15 cellular contexts compared by ENCODE assay signal in the genomic region with DNA sequence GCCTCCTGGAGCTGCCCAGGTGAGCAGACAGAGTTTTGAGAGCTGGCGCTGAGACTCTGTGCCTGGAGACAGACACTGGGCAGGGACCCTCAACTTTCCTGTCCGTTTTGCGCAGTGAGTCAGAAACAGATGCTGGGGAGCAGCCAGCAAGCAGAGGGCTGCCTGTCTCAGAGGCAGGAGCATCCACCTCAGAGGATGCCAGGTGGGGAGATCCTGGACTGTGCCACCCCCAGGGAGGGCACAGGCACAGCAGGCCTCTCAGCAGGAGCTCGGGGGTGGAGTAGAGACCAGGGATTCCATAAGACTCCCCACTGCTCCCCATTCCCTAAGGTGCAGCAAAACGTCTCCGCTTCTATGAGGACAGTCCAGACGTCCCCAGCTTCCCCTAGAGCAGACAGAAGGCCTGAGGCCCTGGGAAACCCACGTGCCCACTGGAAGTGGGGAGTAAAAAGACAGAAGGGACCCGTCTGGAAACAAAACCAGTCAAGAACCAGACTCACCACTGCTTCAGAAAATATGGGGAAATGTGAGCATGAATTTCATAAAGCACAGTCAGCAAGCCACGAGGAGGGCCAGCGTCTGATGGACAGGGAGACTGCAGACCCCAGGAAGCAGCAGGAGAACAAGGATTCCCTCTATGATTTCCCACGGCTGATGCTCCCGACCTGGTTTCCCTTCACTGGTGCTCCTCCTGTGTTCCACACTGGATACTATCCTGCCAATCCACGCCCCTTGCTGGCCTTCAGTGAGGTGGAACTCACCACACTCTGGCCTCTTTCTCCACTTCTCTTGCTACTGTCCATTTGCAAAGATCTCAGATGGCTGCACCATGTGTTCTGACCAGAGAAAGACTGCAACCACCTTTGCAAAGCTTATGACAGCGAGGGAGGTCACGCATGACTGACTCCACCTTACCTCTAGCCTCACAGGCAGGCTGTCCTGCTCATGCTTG.
A peak's percentile ranks its signal among the peaks of the same experiment; 100 is the strongest.
DNase-seq lines count a peak whose midpoint lies in the region; ATAC-seq and TF ChIP-seq lines count a peak whose summit lies in the region.
"Had no signal": no experiment of that assay in that cellular context is flagged by ENCODE, and none has a peak within 500 bp of the region (broad histone marks: within the 10 kb centered on the region; RNA-seq: fewer than 3 reads in every experiment).

No MANE protein-coding gene starts in this region.

- intact Hi-C loops in HCT116 (cut with micrococcal nuclease) (no loop called here), left lung (cut with DNase I) (no loop called here)
- intact Hi-C loops in activated CD4-positive, alpha-beta memory T cell treated with anti-CD3 and anti-CD28 coated beads for 36 hours (cut with micrococcal nuclease), result no loop called here

- H3K4me2 ChIP-seq in HCT116 (ENCODE audit: low read length) (no peak overlapping the region), skeletal muscle satellite cell (ENCODE audit: low read length) (no peak overlapping the region)

- no peaks in the 10 kb centered on the region for H4K20me1 ChIP-seq in HCT116 (ENCODE audit: insufficient read depth)

- no peaks in the 10 kb centered on the region for H3K4me1 ChIP-seq in HCT116 (ENCODE audit: control insufficient read depth in 1 of 2, insufficient read depth in 2 of 2, low read length in 2 of 2)
- H3K4me1 ChIP-seq in left lung, result peaks cover 0 to 11% of the 10 kb centered on the region in 2 donors
- peaks cover 16% of the 10 kb centered on the region for H3K4me1 ChIP-seq in skeletal muscle satellite cell (ENCODE audit: control insufficient read depth, insufficient read depth, low read length)
- H3K4me1 ChIP-seq: adrenal gland, SJCRH30 had no signal

- no peak for TF ChIP-seq CTCF in HCT116 (IDR thresholded peaks at IDR 0.05 in 2 of 3, conservative IDR thresholded peaks at IDR 0.05 in 1 of 3; ENCODE audit: borderline replicate concordance in 1 of 3, insufficient read depth in 1 of 3, low read depth in 2 of 3, low read length in 2 of 3)
- no peak for TF ChIP-seq CTCF in left lung (IDR thresholded peaks at IDR 0.05)

- CTCF ChIA-PET in HCT116 (lab: Charles Lee), result no interaction called here
- CTCF ChIA-PET in activated CD4-positive, alpha-beta memory T cell treated with anti-CD3 and anti-CD28 coated beads for 36 hours (lab: Charles Lee), result no interaction called here

- no peak overlapping the region for H3K4me3 ChIP-seq in HCT116 (replicated peaks in 1 of 2; ENCODE audit: low read depth in 1 of 2, low read length in 2 of 2)
- no peak overlapping the region for H3K4me3 ChIP-seq in left lung
- no peak overlapping the region for H3K4me3 ChIP-seq in skeletal muscle satellite cell (ENCODE audit: low read length)
- H3K4me3 ChIP-seq: adrenal gland, SJCRH30 had no signal

- H3K27me3 Mint-ChIP-seq in activated CD4-positive, alpha-beta memory T cell treated with anti-CD3 and anti-CD28 coated beads for 36 hours, result peaks cover 19% of the 10 kb centered on the region

- no peak for TF ChIP-seq POLR2A in HCT116 (IDR thresholded peaks at IDR 0.05; ENCODE audit: borderline replicate concordance, extremely low read depth, insufficient read depth, insufficient read length)

- RAD21 ChIA-PET in HCT116 (lab: Charles Lee; ENCODE audit: low non-redundant PET in 1 of 2, low total read pairs in 2 of 2, uncharacterized antibody in 2 of 2, unreplicated experiment in 2 of 2), result no interaction called here

- H3K4me1 Mint-ChIP-seq in activated CD4-positive, alpha-beta memory T cell treated with anti-CD3 and anti-CD28 coated beads for 36 hours (ENCODE audit: low read depth), result no peaks in the 10 kb centered on the region
- H3K4me1 Mint-ChIP-seq: B cell had no signal

- H3K9me3 ChIP-seq in HCT116 (ENCODE audit: control insufficient read depth in 1 of 2, insufficient read depth in 1 of 2, low read depth in 1 of 2, low read length in 2 of 2) (no peaks in the 10 kb centered on the region), left lung (no peaks in the 10 kb centered on the region), skeletal muscle satellite cell (replicated peaks; ENCODE audit: low read length) (no peaks in the 10 kb centered on the region)
- H3K9me3 ChIP-seq: adrenal gland, SJCRH30 had no signal

- BruUV-seq in HCT116 (replicated peaks; lab: Mats Ljungman, UMichigan), result no TSS peak

- TF ChIP-seq RAD21 in HCT116 (IDR thresholded peaks at IDR 0.05; ENCODE audit: low read depth), result no peak

- H2AFZ ChIP-seq in HCT116 (ENCODE audit: low read depth, low read length, poor library complexity, severe bottlenecking), result no peak overlapping the region

- H3K4me3 Mint-ChIP-seq in activated CD4-positive, alpha-beta memory T cell treated with anti-CD3 and anti-CD28 coated beads for 36 hours, result no peak overlapping the region
- H3K4me3 Mint-ChIP-seq: B cell had no signal

- POLR2A ChIA-PET in HCT116 (lab: Charles Lee), result no interaction called here
- POLR2A ChIA-PET in activated CD4-positive, alpha-beta memory T cell treated with anti-CD3 and anti-CD28 coated beads for 36 hours (lab: Charles Lee), result no interaction called here

- H3K27me3 ChIP-seq in HCT116 (ENCODE audit: insufficient read depth, low read length) (peaks cover 27% of the 10 kb centered on the region; the same call in 1 of the 2 replicates), left lung (peaks cover 0 to 13% of the 10 kb centered on the region in 2 donors), skeletal muscle satellite cell (ENCODE audit: control insufficient read depth, insufficient read depth, low read length) (peaks cover 45% of the 10 kb centered on the region)
- H3K27me3 ChIP-seq: adrenal gland, SJCRH30 had no signal

- ATAC-seq in HCT116 (peak; percentile 47), left lung (no peak), HG03442 (IDR thresholded peaks at IDR 0.05; ENCODE audit: unreplicated experiment) (no peak), GM18519 (IDR thresholded peaks at IDR 0.05; ENCODE audit: low FRiP score, unreplicated experiment) (no peak), GM18502 (IDR thresholded peaks at IDR 0.05; ENCODE audit: poor library complexity, unreplicated experiment) (no peak)

- H3K36me3 Mint-ChIP-seq in activated CD4-positive, alpha-beta memory T cell treated with anti-CD3 and anti-CD28 coated beads for 36 hours, result no peaks in the 10 kb centered on the region

- no peak for DNase-seq in HCT116 (ENCODE audit: low read depth, low spot score)
- peak; percentile 4 for DNase-seq in activated CD4-positive, alpha-beta memory T cell treated with anti-CD3 and anti-CD28 coated beads for 36 hours
- peak; percentile 29 to 41 for DNase-seq in left lung
- no peak for DNase-seq in HK-2 (ENCODE audit: unreplicated experiment)
- DNase-seq: activated CD4-positive, alpha-beta T cell treated with anti-CD3 and anti-CD28 coated beads for 4 hours; erythroblast; NCI-H345; SJCRH30; T1000 had no signal

- H3K27ac Mint-ChIP-seq in activated CD4-positive, alpha-beta memory T cell treated with anti-CD3 and anti-CD28 coated beads for 36 hours, result no peak overlapping the region
- H3K27ac Mint-ChIP-seq: B cell had no signal

- H3K36me3 ChIP-seq in HCT116 (ENCODE audit: control insufficient read depth in 1 of 2, insufficient read depth in 2 of 2, low read length in 2 of 2), result no peaks in the 10 kb centered on the region
- H3K36me3 ChIP-seq in left lung, result no peaks in the 10 kb centered on the region
- no peaks in the 10 kb centered on the region for H3K36me3 ChIP-seq in skeletal muscle satellite cell (ENCODE audit: insufficient read depth, low read length)
- H3K36me3 ChIP-seq: adrenal gland, SJCRH30 had no signal

- no peaks in the 10 kb centered on the region for H3K9me2 ChIP-seq in HCT116 (ENCODE audit: insufficient read depth)

- H3K9me3 Mint-ChIP-seq in activated CD4-positive, alpha-beta memory T cell treated with anti-CD3 and anti-CD28 coated beads for 36 hours, result no peaks in the 10 kb centered on the region

- H3K27ac ChIP-seq in HCT116 (ENCODE audit: low read depth, low read length), result no peak overlapping the region
- peak overlapping the region in 1 of 2 donors; percentile 13 for H3K27ac ChIP-seq in left lung
- H3K27ac ChIP-seq: adrenal gland, SJCRH30 had no signal

- no peaks in the 10 kb centered on the region for H3K79me2 ChIP-seq in HCT116 (ENCODE audit: insufficient read depth, low read length)

- H3K9ac ChIP-seq in HCT116 (ENCODE audit: low read length), result no peak overlapping the region
- peak overlapping the region; percentile 41 for H3K9ac ChIP-seq in skeletal muscle satellite cell (ENCODE audit: low read depth, low read length)

TF ChIP-seq in HCT116, 20 proteins besides CTCF, POLR2A, EP300 and RAD21:
- TF ChIP-seq JUND (IDR thresholded peaks at IDR 0.05), result no peak
- TF ChIP-seq, protein P1, sequence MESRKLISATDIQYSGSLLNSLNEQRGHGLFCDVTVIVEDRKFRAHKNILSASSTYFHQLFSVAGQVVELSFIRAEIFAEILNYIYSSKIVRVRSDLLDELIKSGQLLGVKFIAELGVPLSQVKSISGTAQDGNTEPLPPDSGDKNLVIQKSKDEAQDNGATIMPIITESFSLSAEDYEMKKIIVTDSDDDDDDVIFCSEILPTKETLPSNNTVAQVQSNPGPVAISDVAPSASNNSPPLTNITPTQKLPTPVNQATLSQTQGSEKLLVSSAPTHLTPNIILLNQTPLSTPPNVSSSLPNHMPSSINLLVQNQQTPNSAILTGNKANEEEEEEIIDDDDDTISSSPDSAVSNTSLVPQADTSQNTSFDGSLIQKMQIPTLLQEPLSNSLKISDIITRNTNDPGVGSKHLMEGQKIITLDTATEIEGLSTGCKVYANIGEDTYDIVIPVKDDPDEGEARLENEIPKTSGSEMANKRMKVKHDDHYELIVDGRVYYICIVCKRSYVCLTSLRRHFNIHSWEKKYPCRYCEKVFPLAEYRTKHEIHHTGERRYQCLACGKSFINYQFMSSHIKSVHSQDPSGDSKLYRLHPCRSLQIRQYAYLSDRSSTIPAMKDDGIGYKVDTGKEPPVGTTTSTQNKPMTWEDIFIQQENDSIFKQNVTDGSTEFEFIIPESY (IDR thresholded peaks at IDR 0.05; ENCODE audit: extremely low read depth, insufficient replicate concordance, low read length), result no peak
- TF ChIP-seq ZFX (IDR thresholded peaks at IDR 0.05), result no peak
- no peak for TF ChIP-seq EZH2 (IDR thresholded peaks at IDR 0.05)
- TF ChIP-seq FOSL1 (IDR thresholded peaks at IDR 0.05; ENCODE audit: low read depth), result no peak
- TF ChIP-seq, protein P2, sequence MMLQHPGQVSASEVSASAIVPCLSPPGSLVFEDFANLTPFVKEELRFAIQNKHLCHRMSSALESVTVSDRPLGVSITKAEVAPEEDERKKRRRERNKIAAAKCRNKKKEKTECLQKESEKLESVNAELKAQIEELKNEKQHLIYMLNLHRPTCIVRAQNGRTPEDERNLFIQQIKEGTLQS (IDR thresholded peaks at IDR 0.05), result no peak

Comparison
In these comparisons a context has a peak if more than half of its experiments do, and no peak if none do; other contexts are left out.
1. DNase-seq: peak in activated CD4-positive, alpha-beta memory T cell treated with anti-CD3 and anti-CD28 coated beads for 36 hours (single experiment) and left lung (2 of 2); none in HCT116 (single experiment) and HK-2 (single experiment).